18 cellular contexts compared by ENCODE assay signal in the genomic region with DNA sequence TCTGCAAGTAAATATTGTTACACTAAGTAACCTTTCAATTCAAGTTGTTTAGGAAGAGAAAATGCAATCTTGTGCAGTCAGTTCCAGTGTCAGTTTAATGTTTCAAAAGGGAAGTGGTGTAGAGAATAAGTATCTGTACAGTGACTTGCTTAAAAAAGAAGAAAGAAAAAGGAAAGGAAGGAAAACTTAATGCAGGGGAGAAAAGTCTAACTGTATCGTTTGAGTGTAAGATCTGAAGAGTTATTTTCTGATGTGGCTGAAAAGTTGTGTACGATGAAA. TPM values are rescaled to one million over a fixed set of nuclear protein-coding genes. Genes with fewer than 3 reads are reported as not detected.
"Had no signal": no experiment of that assay in that cellular context is flagged by ENCODE, and none has a peak within 500 bp of the region (broad histone marks: within the 10 kb centered on the region; RNA-seq: fewer than 3 reads in every experiment).

No MANE protein-coding gene starts in this region.

- H3K4me1 Mint-ChIP-seq: activated naive CD4-positive, alpha-beta T cell treated with anti-CD3 and anti-CD28 coated beads, Interleukin-2, amount 50 U/mL, for 24 hours; immature natural killer cell had no signal

- DNase-seq: activated CD4-positive, alpha-beta memory T cell treated with anti-CD3 and anti-CD28 coated beads for 36 hours; activated effector memory CD4-positive, alpha-beta T cell treated with Interleukin-2 at 50 U/mL for 16 hours; activated T-cell treated with anti-CD3 and anti-CD28 coated beads, Interleukin-2, amount 50 U/mL, for 4 hours; amniotic stem cell; head of caudate nucleus; immature natural killer cell; left cardiac atrium; lower lobe of right lung; nephron progenitor cell; occipital lobe; right cardiac atrium; stomach; T-helper 1 cell; T1000 had no signal

- H3K4me1 ChIP-seq: lower lobe of right lung had no signal

- H3K9me3 Mint-ChIP-seq: activated CD4-positive, alpha-beta memory T cell treated with anti-CD3 and anti-CD28 coated beads for 36 hours; activated naive CD4-positive, alpha-beta T cell treated with anti-CD3 and anti-CD28 coated beads, Interleukin-2, amount 50 U/mL, for 24 hours; activated T-cell treated with anti-CD3 and anti-CD28 coated beads, Interleukin-2, amount 50 U/mL, for 4 hours; nephron progenitor cell had no signal

- ATAC-seq: activated T-cell treated with anti-CD3 and anti-CD28 coated beads, Interleukin-2, amount 50 U/mL, for 4 hours; left cardiac atrium; lower lobe of right lung; right cardiac atrium had no signal

- H3K27ac ChIP-seq: foreskin keratinocyte, lower lobe of right lung, stomach, VCaP had no signal

- H3K27me3 ChIP-seq: foreskin keratinocyte, stomach had no signal

- H3K4me3 Mint-ChIP-seq: activated CD4-positive, alpha-beta memory T cell treated with anti-CD3 and anti-CD28 coated beads for 36 hours; activated naive CD4-positive, alpha-beta T cell treated with anti-CD3 and anti-CD28 coated beads, Interleukin-2, amount 50 U/mL, for 24 hours; activated T-cell treated with anti-CD3 and anti-CD28 coated beads, Interleukin-2, amount 50 U/mL, for 4 hours; immature natural killer cell; nephron progenitor cell had no signal

- H3K4me3 ChIP-seq: lower lobe of right lung, stomach had no signal

- H3K36me3 ChIP-seq: lower lobe of right lung, stomach had no signal

- H3K9me3 ChIP-seq: lower lobe of right lung, stomach had no signal

- H3K27me3 Mint-ChIP-seq: activated naive CD4-positive, alpha-beta T cell treated with anti-CD3 and anti-CD28 coated beads, Interleukin-2, amount 50 U/mL, for 24 hours; progenitor cell of endocrine pancreas had no signal

- H3K27ac Mint-ChIP-seq: activated CD4-positive, alpha-beta memory T cell treated with anti-CD3 and anti-CD28 coated beads for 36 hours; activated naive CD4-positive, alpha-beta T cell treated with anti-CD3 and anti-CD28 coated beads, Interleukin-2, amount 50 U/mL, for 24 hours; immature natural killer cell; nephron progenitor cell; progenitor cell of endocrine pancreas had no signal

RNA-seq across cellular contexts. Expression of gene FOXP2, which starts 8.5 kb away (rescaled TPM):
- total RNA-seq: activated CD4-positive, alpha-beta memory T cell treated with anti-CD3 and anti-CD28 coated beads for 36 hours; activated T-cell treated with anti-CD3 and anti-CD28 coated beads, Interleukin-2, amount 50 U/mL, for 4 hours had no signal
